In genomic region chr14:103706551-103707328, GRCh38 we compare ENCODE assay signal across 1 cellular context.
TF ChIP-seq lines count a peak whose summit lies in the region.

No MANE protein-coding gene starts in this region.

TF ChIP-seq in WTC11, 78 proteins besides CTCF, POLR2A, EP300 and RAD21 (continued from another document):
- TF ChIP-seq ZNF425 (CRISPR knock-in tag; conservative IDR thresholded peaks at IDR 0.05) (no peak), TEAD1 (CRISPR knock-in tag; IDR thresholded peaks at IDR 0.05) (no peak), ZNF423 (CRISPR knock-in tag; IDR thresholded peaks at IDR 0.05) (no peak)
